Comparison of ENCODE assay signal across 8 cellular contexts in the genomic region with DNA sequence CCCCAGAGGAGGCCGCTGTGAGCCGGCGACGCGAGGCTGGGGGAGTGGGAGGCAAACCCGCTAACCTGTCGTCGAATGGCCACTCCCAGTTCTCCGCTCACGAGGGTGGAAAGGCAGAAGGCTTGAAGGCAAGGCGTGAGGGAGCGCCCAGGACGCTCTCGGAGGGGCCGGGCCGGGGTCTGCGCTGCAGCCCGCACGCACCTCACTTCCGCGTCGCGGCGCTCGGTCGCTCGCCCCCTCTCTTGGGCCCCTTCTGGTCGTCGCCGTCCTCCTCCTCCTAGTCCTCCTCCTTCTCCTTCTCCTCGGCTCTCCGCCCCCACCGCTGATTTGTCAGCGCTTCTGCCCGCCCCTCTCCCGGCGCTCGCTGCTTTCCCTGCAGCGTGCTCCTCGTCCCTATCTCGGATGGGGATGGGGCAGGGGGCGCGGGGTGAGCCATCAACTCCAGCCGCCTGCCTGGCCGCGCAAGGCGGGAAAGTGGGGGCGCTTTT. TPM values are rescaled to one million over a fixed set of nuclear protein-coding genes. Genes with fewer than 3 reads are reported as not detected.
A peak's percentile ranks its signal among the peaks of the same experiment; 100 is the strongest.
DNase-seq lines count a peak whose midpoint lies in the region; ATAC-seq and FAIRE-seq lines count a peak whose summit lies in the region.

A gene (minus strand): TSS at position 265 of the 488 bp plus-strand sequence. CDS start 1,494 bp downstream, outside the sequence.

- FAIRE-seq in GM19239 (lab: Jason Lieb, UNC): no peak

- H3K4me3 ChIP-seq in iPS-18a (ENCODE audit: low read length): peak within 1 kb of the TSS; percentile 80

- no peak within 1 kb of the TSS for H3K27ac ChIP-seq in iPS-18a (ENCODE audit: low read length)

- H3K9me3 ChIP-seq in iPS-18a (ENCODE audit: control insufficient read depth, low read depth, low read length): no peaks in the 10 kb centered on the region

- H3K4me1 ChIP-seq in iPS-18a (ENCODE audit: control insufficient read depth, low read depth, low read length): peaks cover 4% of the 10 kb centered on the region

- in situ Hi-C loops in G401 (cut with HindIII; ENCODE audit: low sequenced_read_pairs): no loop called here

- DNase-seq in G401 (ENCODE audit: low spot score): peak; percentile 92
- peak; percentile 56 for DNase-seq in M059J (ENCODE audit: low read depth)
- peak; percentile 5 for DNase-seq in T-helper 22 cell (ENCODE audit: low read depth)
- peak; percentile 85 for DNase-seq in cerebellum (ENCODE audit: low spot score)
- peak; percentile 21 for DNase-seq in renal cortical epithelial cell (ENCODE audit: low read depth)
- no peak for DNase-seq in GM19239 (ENCODE audit: insufficient read length, low spot score)

- peak within 1 kb of the TSS; percentile 21 for H3K9ac ChIP-seq in iPS-18a (ENCODE audit: low read length)

- no peak for ATAC-seq in GM19455 (IDR thresholded peaks at IDR 0.05; ENCODE audit: unreplicated experiment)

- H3K27me3 ChIP-seq in iPS-18a (ENCODE audit: control insufficient read depth, insufficient read depth, low read length): peaks cover 16% of the 10 kb centered on the region

- H3K36me3 ChIP-seq in iPS-18a (ENCODE audit: control insufficient read depth, low read depth, low read length): peaks cover 8% of the 10 kb centered on the region

RNA-seq across cellular contexts. Expression of the gene that starts here (rescaled TPM):
- 112 and 125 TPM in 2 replicates for total RNA-seq in G401 (2014; rRNA removed; shearing (Covaris generic))
- total RNA-seq in M059J (2014; rRNA removed; shearing (Covaris generic)): 6.8 and 8.3 TPM in 2 replicates
- 52.7 TPM for total RNA-seq in cerebellum
- 7.1 and 24.7 TPM in 2 replicates for total RNA-seq in renal cortical epithelial cell
